ENCODE assay signal across 10 cellular contexts in the genomic region with DNA sequence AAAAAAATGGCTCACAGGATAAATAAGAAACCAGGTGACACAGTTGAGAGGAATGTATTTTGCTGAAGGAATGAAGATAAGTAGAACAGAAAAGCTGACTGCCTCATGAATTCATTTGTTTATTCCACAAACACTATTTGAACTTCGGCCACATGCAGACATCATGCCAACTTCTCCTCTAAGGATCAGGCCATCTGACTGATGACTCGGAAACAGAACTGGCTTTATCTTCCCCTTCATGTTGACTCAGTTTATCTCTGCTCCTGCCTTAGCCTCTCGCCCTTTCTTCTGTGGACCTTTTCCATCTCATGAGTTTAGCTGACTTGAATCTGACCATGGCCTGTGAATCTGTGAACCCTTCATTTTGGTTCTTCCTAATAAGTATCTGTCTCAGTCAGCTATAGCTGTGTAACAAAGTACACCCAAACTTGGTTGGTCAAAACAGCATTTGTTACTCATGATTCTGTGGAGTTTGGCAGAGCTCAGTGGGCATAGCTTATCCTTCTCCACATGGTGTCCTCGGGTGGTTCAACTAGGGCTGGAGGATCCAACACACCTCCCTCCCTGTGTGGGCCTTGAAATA. TPM values are rescaled to one million over a fixed set of nuclear protein-coding genes. Genes with fewer than 3 reads are reported as not detected.
A peak's percentile ranks its signal among the peaks of the same experiment; 100 is the strongest.
DNase-seq lines count a peak whose midpoint lies in the region; ATAC-seq, FAIRE-seq and TF ChIP-seq lines count a peak whose summit lies in the region.
"Had no signal": no experiment of that assay in that cellular context is flagged by ENCODE, and none has a peak within 500 bp of the region (broad histone marks: within the 10 kb centered on the region; RNA-seq: fewer than 3 reads in every experiment).

No MANE protein-coding gene starts in this region.

- no peaks in the 10 kb centered on the region for H3K27me3 Mint-ChIP-seq in glutamatergic neuron (ENCODE audit: unreplicated experiment)

- FAIRE-seq in small intestine (lab: Jason Lieb, UNC), result peak; percentile 19

- H3K4me1 ChIP-seq in RWPE2 (ENCODE audit: insufficient read depth, poor library complexity, severe bottlenecking) (no peaks in the 10 kb centered on the region), small intestine (ENCODE audit: control insufficient read depth in 2 of 2, insufficient read depth in 1 of 2, low read depth in 1 of 2, low read length in 1 of 2) (peaks cover under 1 to 5% of the 10 kb centered on the region in 2 donors)

- H3K9me3 ChIP-seq in RWPE2 (ENCODE audit: severe bottlenecking) (peaks cover 3% of the 10 kb centered on the region), small intestine (ENCODE audit: control insufficient read depth, low read depth) (no peaks in the 10 kb centered on the region)

- peak; percentile 64 for DNase-seq in EL
- no peak for DNase-seq in RWPE2 (ENCODE audit: low spot score)
- peak; percentile 90 for DNase-seq in epithelial cell of proximal tubule (ENCODE audit: low read depth)
- peak; percentile 91 for DNase-seq in small intestine
- no peak for DNase-seq in glutamatergic neuron
- no peak for DNase-seq in ureter (ENCODE audit: low spot score)
- no peak for DNase-seq in activated effector memory CD4-positive, alpha-beta T cell treated with anti-CD3 and anti-CD28 coated beads, Interleukin-2, amount 50 U/mL, for 16 hours
- DNase-seq: NCI-H1417 had no signal

- no peak overlapping the region for H3K4me3 ChIP-seq in RWPE2 (ENCODE audit: severe bottlenecking)
- no peak overlapping the region for H3K4me3 ChIP-seq in epithelial cell of proximal tubule (ENCODE audit: low read depth, low read length)
- H3K4me3 ChIP-seq in small intestine (ENCODE audit: low read depth in 1 of 2, low read length in 2 of 2), result no peak overlapping the region

- no peak overlapping the region for H3K27ac Mint-ChIP-seq in glutamatergic neuron (ENCODE audit: unreplicated experiment)

- ATAC-seq in RWPE2 (ENCODE audit: low read depth) (peak; percentile 63; the same call in 2 of the 3 replicates), HG03565 (IDR thresholded peaks at IDR 0.05; ENCODE audit: unreplicated experiment) (no peak)

- H3K36me3 ChIP-seq in RWPE2 (ENCODE audit: low read depth), result no peaks in the 10 kb centered on the region
- H3K36me3 ChIP-seq in small intestine (ENCODE audit: control insufficient read depth in 2 of 2, insufficient read depth in 2 of 2, low read length in 2 of 2), result no peaks in the 10 kb centered on the region

- no peak overlapping the region for H3K4me3 Mint-ChIP-seq in glutamatergic neuron (ENCODE audit: unreplicated experiment)

- no peak for TF ChIP-seq CTCF in RWPE2 (IDR thresholded peaks at IDR 0.05; ENCODE audit: poor library complexity, severe bottlenecking)
- no peak for TF ChIP-seq CTCF in epithelial cell of proximal tubule (conservative IDR thresholded peaks at IDR 0.05; ENCODE audit: low read depth, low read length)
- no peak for TF ChIP-seq CTCF in glutamatergic neuron (IDR thresholded peaks at IDR 0.05; ENCODE audit: partially characterized antibody, unreplicated experiment)

- H3K4me1 Mint-ChIP-seq in glutamatergic neuron (ENCODE audit: low read depth, unreplicated experiment), result no peaks in the 10 kb centered on the region

- no peaks in the 10 kb centered on the region for H3K36me3 Mint-ChIP-seq in glutamatergic neuron (ENCODE audit: unreplicated experiment)

- H3K27ac ChIP-seq in RWPE2 (ENCODE audit: poor library complexity, severe bottlenecking) (no peak overlapping the region), small intestine (ENCODE audit: low read depth in 1 of 2, low read length in 1 of 2) (peak overlapping the region; percentile 65 to 84)

- 34 to 65% (median 39%) methylated on average over 4 of the region's 4 CpGs for WGBS in small intestine, 3 donors

- H3K27me3 ChIP-seq in RWPE2 (ENCODE audit: insufficient read depth, poor library complexity, severe bottlenecking) (no peaks in the 10 kb centered on the region), small intestine (ENCODE audit: control insufficient read depth in 2 of 2, insufficient read depth in 2 of 2, low read length in 2 of 2) (no peaks in the 10 kb centered on the region)

- H3K9me3 Mint-ChIP-seq in glutamatergic neuron (ENCODE audit: unreplicated experiment), result no peaks in the 10 kb centered on the region

RNA-seq across cellular contexts. Expression of a gene that starts 44.0 kb away (rescaled TPM):
- 0.52 TPM in 1 of 2 replicates, not detected in the other for total RNA-seq in epithelial cell of proximal tubule
- polyA plus RNA-seq in small intestine, result 1 to 10 TPM in 1 of 3 donors, under 1 TPM in 1, not detected in 1; 0.27 to 1.1 TPM
- 8.0 TPM for total RNA-seq in glutamatergic neuron (ENCODE audit: unreplicated experiment)
- 2.7 TPM for total RNA-seq in ureter
- total RNA-seq: T-helper 1 cell treated with Interleukin-12 subunit alpha and Interleukin-12 subunit beta and Interleukin-4 antibody, amounts not matched to agents 30 ng/mL and 1 ng/mL, for 36 hours had no signal

Comparison
In these comparisons a context has a peak if more than half of its experiments do, and no peak if none do; other contexts are left out.
1. DNase-seq: peak in EL (single experiment), epithelial cell of proximal tubule (single experiment) and small intestine (single experiment); none in RWPE2 (single experiment), glutamatergic neuron (single experiment), ureter (single experiment) and activated effector memory CD4-positive, alpha-beta T cell treated with anti-CD3 and anti-CD28 coated beads, Interleukin-2, amount 50 U/mL, for 16 hours (single experiment).